ENCODE assay signal across 21 cellular contexts in the genomic region with DNA sequence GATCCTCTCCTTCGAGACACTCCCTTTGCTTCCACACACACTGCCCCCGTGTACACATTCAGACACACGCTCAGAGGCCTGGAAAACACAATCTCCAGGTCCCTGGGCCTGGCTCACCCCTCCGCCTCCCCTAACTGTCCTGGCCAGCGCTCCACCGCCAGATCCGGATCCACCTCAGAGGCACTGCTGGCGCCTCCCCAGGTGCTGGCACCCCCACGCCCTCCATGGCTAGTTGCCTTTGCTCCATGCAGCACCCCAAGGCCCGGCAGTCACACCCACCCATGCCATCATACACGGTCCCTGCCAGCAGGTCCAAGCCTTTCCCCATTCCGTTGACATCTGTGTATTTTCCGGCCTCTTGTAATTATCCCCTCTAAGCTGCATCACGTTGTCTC. TPM values are rescaled to one million over a fixed set of nuclear protein-coding genes. Genes with fewer than 3 reads are reported as not detected.
A peak's percentile ranks its signal among the peaks of the same experiment; 100 is the strongest.
DNase-seq lines count a peak whose midpoint lies in the region; ATAC-seq and TF ChIP-seq lines count a peak whose summit lies in the region.
"Had no signal": no experiment of that assay in that cellular context is flagged by ENCODE, and none has a peak within 500 bp of the region (broad histone marks: within the 10 kb centered on the region; RNA-seq: fewer than 3 reads in every experiment).

No MANE protein-coding gene starts in this region.

- peak overlapping the region; percentile 17 for H3K27ac Mint-ChIP-seq in glutamatergic neuron (ENCODE audit: unreplicated experiment)
- H3K27ac Mint-ChIP-seq: activated naive CD8-positive, alpha-beta T cell treated with anti-CD3 and anti-CD28 coated beads for 36 hours; B cell; HFFc6; natural killer cell treated with Interleukin-12 subunit alpha and Interleukin-12 subunit beta and Interleukin-15 and Interleukin-18, amount 100 ng/mL, for 72 hours; T-helper 2 cell treated with Interferon-gamma antibody and Interleukin-4, amounts not matched to agents 5 μg/mL and 100 μg/mL, for 36 hours had no signal

- H3K4me3 Mint-ChIP-seq in glutamatergic neuron (ENCODE audit: unreplicated experiment), result no peak overlapping the region
- H3K4me3 Mint-ChIP-seq: activated naive CD8-positive, alpha-beta T cell treated with anti-CD3 and anti-CD28 coated beads for 36 hours; B cell; HFFc6; natural killer cell treated with Interleukin-12 subunit alpha and Interleukin-12 subunit beta and Interleukin-15 and Interleukin-18, amount 100 ng/mL, for 72 hours; T-helper 2 cell treated with Interferon-gamma antibody and Interleukin-4, amounts not matched to agents 5 μg/mL and 100 μg/mL, for 36 hours had no signal

- H3K9me3 Mint-ChIP-seq in glutamatergic neuron (ENCODE audit: unreplicated experiment), result peaks cover 11% of the 10 kb centered on the region
- H3K9me3 Mint-ChIP-seq: activated naive CD8-positive, alpha-beta T cell treated with anti-CD3 and anti-CD28 coated beads for 36 hours; HFFc6; natural killer cell treated with Interleukin-12 subunit alpha and Interleukin-12 subunit beta and Interleukin-15 and Interleukin-18, amount 100 ng/mL, for 72 hours; T-helper 2 cell treated with Interferon-gamma antibody and Interleukin-4, amounts not matched to agents 5 μg/mL and 100 μg/mL, for 36 hours had no signal

- peaks cover 21% of the 10 kb centered on the region for H3K4me1 Mint-ChIP-seq in glutamatergic neuron (ENCODE audit: low read depth, unreplicated experiment)
- H3K4me1 Mint-ChIP-seq: activated naive CD8-positive, alpha-beta T cell treated with anti-CD3 and anti-CD28 coated beads for 36 hours; B cell had no signal

- H3K27ac ChIP-seq in VCaP, result peak overlapping the region; percentile 97
- H3K27ac ChIP-seq: sigmoid colon had no signal

- DNase-seq in glutamatergic neuron (no peak), omental fat pad (ENCODE audit: low spot score) (no peak), putamen (ENCODE audit: low spot score) (no peak), amygdala (lab: John Stamatoyannopoulos, UW) (no peak)
- DNase-seq in activated CD4-positive, alpha-beta T cell treated with anti-CD3 and anti-CD28 coated beads for 1 hour, result no peak
- DNase-seq: activated CD4-positive, CD25-positive, alpha-beta regulatory T cell; activated CD8-positive, alpha-beta memory T cell treated with anti-CD3 and anti-CD28 coated beads for 24 hours; activated naive CD8-positive, alpha-beta T cell treated with anti-CD3 and anti-CD28 coated beads for 36 hours; GDM1; HFFc6; Karpas-422; NCI-H1105; NCI-H2171 treated with DMSO at 0.1 percent for 48 hours; PC-3; sigmoid colon; stimulated activated CD4-positive, alpha-beta T cell treated with anti-CD3 and anti-CD28 coated beads, Interleukin-2, amount 100 ng/mL, for 24 hours had no signal

- ATAC-seq in omental fat pad (ENCODE audit: low FRiP score) (peak; percentile 31), GM21576 (IDR thresholded peaks at IDR 0.05; ENCODE audit: unreplicated experiment) (no peak)
- ATAC-seq: natural killer cell treated with Interleukin-12 subunit alpha and Interleukin-12 subunit beta and Interleukin-15 and Interleukin-18, amount 100 ng/mL, for 72 hours; PC-3 had no signal

- no peaks in the 10 kb centered on the region for H3K36me3 Mint-ChIP-seq in glutamatergic neuron (ENCODE audit: unreplicated experiment)
- H3K36me3 Mint-ChIP-seq: activated naive CD8-positive, alpha-beta T cell treated with anti-CD3 and anti-CD28 coated beads for 36 hours; natural killer cell treated with Interleukin-12 subunit alpha and Interleukin-12 subunit beta and Interleukin-15 and Interleukin-18, amount 100 ng/mL, for 72 hours had no signal

- no peak for TF ChIP-seq CTCF in VCaP (conservative IDR thresholded peaks at IDR 0.05)
- no peak for TF ChIP-seq CTCF in glutamatergic neuron (IDR thresholded peaks at IDR 0.05; ENCODE audit: partially characterized antibody, unreplicated experiment)
- TF ChIP-seq CTCF in omental fat pad (IDR thresholded peaks at IDR 0.05), result no peak

- peaks cover 19% of the 10 kb centered on the region for H3K27me3 Mint-ChIP-seq in glutamatergic neuron (ENCODE audit: unreplicated experiment)

RNA-seq across cellular contexts. Expression of gene SPTBN2, which starts 11.1 kb away (rescaled TPM):
- total RNA-seq in glutamatergic neuron (ENCODE audit: unreplicated experiment) (371 TPM), omental fat pad (10 to 100 TPM in 2 of 4 donors, 1 to 10 TPM in 2; 1.6 to 14.4 (median 8.6) TPM)

RNA-seq across cellular contexts. Expression of gene RBM4B, which starts 40.2 kb away (rescaled TPM):
- total RNA-seq in glutamatergic neuron (ENCODE audit: unreplicated experiment), result 61.2 TPM
- total RNA-seq in omental fat pad, result 10 to 100 TPM in 3 of 4 donors, 1 to 10 TPM in 1; 7.8 to 13.9 (median 11.2) TPM

Comparison
In these comparisons a context has a peak if more than half of its experiments do, and no peak if none do; other contexts are left out.
1. RNA of gene SPTBN2, which starts 11.1 kb away (total RNA-seq): 371 TPM in glutamatergic neuron (single experiment); 1.6 to 14.4 TPM in omental fat pad; every median in the first group is over 10 times any median in the second.